ENCODE assay signal across 21 cellular contexts in the genomic region with DNA sequence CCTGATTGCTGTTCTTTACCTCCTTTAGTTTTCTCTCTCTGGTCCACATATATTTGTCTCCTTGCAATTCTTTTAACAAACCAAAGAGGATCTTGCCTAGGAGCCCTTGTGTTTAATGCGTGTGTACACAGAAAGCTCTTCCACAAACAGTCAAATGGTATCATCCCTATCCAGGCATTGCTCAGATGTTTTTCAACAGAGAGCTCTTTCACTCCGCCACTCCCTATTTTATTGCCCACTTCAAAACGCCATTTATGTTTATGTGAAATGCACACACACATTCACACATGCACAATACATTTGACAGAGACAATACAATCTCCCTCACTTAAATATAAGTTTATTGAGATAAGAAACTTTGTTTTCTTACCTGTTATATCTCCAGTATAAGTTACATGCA. TPM values are rescaled to one million over a fixed set of nuclear protein-coding genes. Genes with fewer than 3 reads are reported as not detected.
DNase-seq lines count a peak whose midpoint lies in the region; ATAC-seq and TF ChIP-seq lines count a peak whose summit lies in the region.
"Had no signal": no experiment of that assay in that cellular context is flagged by ENCODE, and none has a peak within 500 bp of the region (broad histone marks: within the 10 kb centered on the region; RNA-seq: fewer than 3 reads in every experiment).

No MANE protein-coding gene starts in this region.

- no peak overlapping the region for H3K9ac ChIP-seq in neural progenitor cell
- H3K9ac ChIP-seq: BLaER1 treated with 17β-estradiol and CSF1 and Interleukin-3, amounts not matched to agents 10 nM and 100 nM had no signal

- peak; percentile 27 for DNase-seq in DMS153 (lab: John Stamatoyannopoulos, UW)
- peak; percentile 49 for DNase-seq in DMS53 (lab: John Stamatoyannopoulos, UW)
- peak; percentile 88 for DNase-seq in NCI-H748 treated with DMSO at 0.1 percent for 48 hours (lab: John Stamatoyannopoulos, UW)
- no peak for DNase-seq in neural progenitor cell (ENCODE audit: low spot score)
- DNase-seq in nucleus accumbens (lab: John Stamatoyannopoulos, UW): no peak
- no peak for DNase-seq in cerebellar cortex (ENCODE audit: low spot score)
- DNase-seq: 8988T; ACHN; AML-193; BE2C; CD4-positive, alpha-beta T cell; CD8-positive, alpha-beta memory T cell; DMS 273 treated with DMSO at 0.1 percent for 48 hours; DND-41; GOT3; HFFc6 had no signal

- no peaks in the 10 kb centered on the region for H3F3A ChIP-seq in neural progenitor cell (ENCODE audit: low read depth)

- H3K36me3 Mint-ChIP-seq in neural progenitor cell: no peaks in the 10 kb centered on the region
- H3K36me3 Mint-ChIP-seq: CD14-positive monocyte; CD8-positive, alpha-beta memory T cell had no signal

- no peak for ATAC-seq in HG03565 (IDR thresholded peaks at IDR 0.05; ENCODE audit: unreplicated experiment)
- ATAC-seq: A549 had no signal

- H3K4me3 ChIP-seq in neural progenitor cell: no peak overlapping the region
- H3K4me3 ChIP-seq: A549; BLaER1 treated with 17β-estradiol and CSF1 and Interleukin-3, amounts not matched to agents 10 nM and 100 nM; HAP-1 had no signal

- H3K9me3 Mint-ChIP-seq in neural progenitor cell: no peaks in the 10 kb centered on the region

- no peak overlapping the region for H3K27ac ChIP-seq in neural progenitor cell
- H3K27ac ChIP-seq: A549; BLaER1 treated with 17β-estradiol and CSF1 and Interleukin-3, amounts not matched to agents 10 nM and 100 nM had no signal

- H3K4me2 ChIP-seq in neural progenitor cell: no peak overlapping the region
- H3K4me2 ChIP-seq: A549; BLaER1 treated with 17β-estradiol and CSF1 and Interleukin-3, amounts not matched to agents 10 nM and 100 nM had no signal

- no peaks in the 10 kb centered on the region for H3K4me1 Mint-ChIP-seq in neural progenitor cell
- H3K4me1 Mint-ChIP-seq: CD14-positive monocyte; CD8-positive, alpha-beta memory T cell had no signal

- no peaks in the 10 kb centered on the region for H3K79me2 ChIP-seq in neural progenitor cell (ENCODE audit: low read depth)

- H3K4me1 ChIP-seq in neural progenitor cell: no peaks in the 10 kb centered on the region
- H3K4me1 ChIP-seq: A549; BE2C; BLaER1 treated with 17β-estradiol and CSF1 and Interleukin-3, amounts not matched to agents 10 nM and 100 nM; HAP-1 had no signal

- H4K20me1 ChIP-seq in neural progenitor cell (ENCODE audit: low read depth): no peaks in the 10 kb centered on the region
- H4K20me1 ChIP-seq: BLaER1 treated with 17β-estradiol and CSF1 and Interleukin-3, amounts not matched to agents 10 nM and 100 nM had no signal

- H3K36me3 ChIP-seq in neural progenitor cell: no peaks in the 10 kb centered on the region
- H3K36me3 ChIP-seq: BE2C; BLaER1 treated with 17β-estradiol and CSF1 and Interleukin-3, amounts not matched to agents 10 nM and 100 nM; HAP-1 had no signal

- H3K27ac Mint-ChIP-seq in neural progenitor cell: no peak overlapping the region
- H3K27ac Mint-ChIP-seq: CD14-positive monocyte; CD4-positive, alpha-beta T cell; CD8-positive, alpha-beta memory T cell; HFFc6 had no signal

- H3K4me3 Mint-ChIP-seq in neural progenitor cell: no peak overlapping the region
- H3K4me3 Mint-ChIP-seq: CD14-positive monocyte; CD4-positive, alpha-beta T cell; CD8-positive, alpha-beta memory T cell; HFFc6 had no signal

- TF ChIP-seq CTCF in neural progenitor cell (IDR thresholded peaks at IDR 0.05): no peak

- no peaks in the 10 kb centered on the region for H3K27me3 Mint-ChIP-seq in neural progenitor cell (ENCODE audit: insufficient read depth, low read depth)
- H3K27me3 Mint-ChIP-seq: CD4-positive, alpha-beta T cell; CD8-positive, alpha-beta memory T cell had no signal

- peak overlapping the region; percentile 7 for H2AFZ ChIP-seq in neural progenitor cell (replicated peaks)

- no peaks in the 10 kb centered on the region for H3K9me3 ChIP-seq in neural progenitor cell (ENCODE audit: low read depth)
- H3K9me3 ChIP-seq: A549; BE2C; BLaER1 treated with 17β-estradiol and CSF1 and Interleukin-3, amounts not matched to agents 10 nM and 100 nM; HAP-1 had no signal

- no peaks in the 10 kb centered on the region for H3K27me3 ChIP-seq in neural progenitor cell
- H3K27me3 ChIP-seq: BE2C; BLaER1 treated with 17β-estradiol and CSF1 and Interleukin-3, amounts not matched to agents 10 nM and 100 nM had no signal

RNA-seq across cellular contexts. Expression of a gene that starts 4.7 kb away (rescaled TPM):
- total RNA-seq in neural progenitor cell (ENCODE audit: low replicate concordance): not detected in 2 replicates
- total RNA-seq: CD4-positive, alpha-beta T cell; CD8-positive, alpha-beta memory T cell; HFFc6 had no signal

RNA-seq across cellular contexts. Expression of a gene that starts 22.8 kb away (rescaled TPM):
- not detected in 2 replicates for total RNA-seq in neural progenitor cell (ENCODE audit: low replicate concordance)
- total RNA-seq: CD4-positive, alpha-beta T cell; CD8-positive, alpha-beta memory T cell; HFFc6 had no signal

RNA-seq across cellular contexts. Expression of a gene that starts 26.0 kb away (rescaled TPM):
- not detected in 2 replicates for total RNA-seq in neural progenitor cell (ENCODE audit: low replicate concordance)
- total RNA-seq: CD4-positive, alpha-beta T cell; CD8-positive, alpha-beta memory T cell; HFFc6 had no signal

RNA-seq across cellular contexts. Expression of a gene that starts 60.0 kb away (rescaled TPM):
- total RNA-seq in neural progenitor cell (ENCODE audit: low replicate concordance): not detected in 2 replicates
- total RNA-seq: CD4-positive, alpha-beta T cell; CD8-positive, alpha-beta memory T cell; HFFc6 had no signal

Comparison
In these comparisons a context has a peak if more than half of its experiments do, and no peak if none do; other contexts are left out.
1. DNase-seq: peak in DMS153 (single experiment), DMS53 (single experiment) and NCI-H748 treated with DMSO at 0.1 percent for 48 hours (single experiment); none in neural progenitor cell (single experiment), nucleus accumbens (0 of 56) and cerebellar cortex (single experiment).